In the genomic region with DNA sequence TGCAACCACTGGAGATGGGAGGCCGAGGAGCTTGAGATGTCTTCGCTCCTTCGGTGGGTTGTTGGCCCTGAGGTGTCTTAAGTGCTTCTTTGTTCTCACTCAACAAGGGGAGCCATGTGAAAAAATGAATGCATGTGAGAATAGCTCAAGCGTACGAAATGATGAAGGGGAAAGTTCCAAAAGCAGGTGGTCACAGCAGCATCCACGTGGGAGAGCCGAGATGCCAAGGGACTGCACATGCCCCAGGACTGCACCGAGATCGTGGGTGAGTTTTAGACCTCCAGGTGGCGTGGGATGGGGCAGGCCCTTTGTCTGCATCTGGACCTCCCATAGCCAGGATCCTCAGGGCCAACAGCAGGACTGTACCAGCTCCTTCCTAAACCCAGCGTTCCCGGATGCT, we compare ENCODE assay signal across 25 cellular contexts. TPM values are rescaled to one million over a fixed set of nuclear protein-coding genes. Genes with fewer than 3 reads are reported as not detected.
A peak's percentile ranks its signal among the peaks of the same experiment; 100 is the strongest.
DNase-seq lines count a peak whose midpoint lies in the region; ATAC-seq, FAIRE-seq and TF ChIP-seq lines count a peak whose summit lies in the region.
"Had no signal": no experiment of that assay in that cellular context is flagged by ENCODE, and none has a peak within 500 bp of the region (broad histone marks: within the 10 kb centered on the region; RNA-seq: fewer than 3 reads in every experiment).

No MANE protein-coding gene starts in this region.

- no peaks in the 10 kb centered on the region for H3K9me3 ChIP-seq in HepG2 (ENCODE audit: low read length)
- no peaks in the 10 kb centered on the region for H3K9me3 ChIP-seq in right lobe of liver
- H3K9me3 ChIP-seq in osteoblast (ENCODE audit: low read depth, low read length), result peaks cover 9% of the 10 kb centered on the region
- H3K9me3 ChIP-seq: BE2C had no signal

- H3K9ac ChIP-seq in HepG2 (ENCODE audit: insufficient read depth, low read depth, low read length), result no peak overlapping the region
- H3K9ac ChIP-seq: BLaER1 had no signal

- in situ Hi-C loops in HepG2 (cut with HindIII; ENCODE audit: extremely low pct_ligation_motif_present, low pct_unique_long_range_greater_than_20kb), result no loop called here

- H3K79me2 ChIP-seq in HepG2 (ENCODE audit: insufficient read depth, low read length), result no peaks in the 10 kb centered on the region
- H3K79me2 ChIP-seq in osteoblast (ENCODE audit: insufficient read depth, low read length), result no peaks in the 10 kb centered on the region

- peaks cover 5 to 35% of the 10 kb centered on the region in 2 experiments; a peak in 3 of 5 replicates for H3K27me3 ChIP-seq in HepG2 (ENCODE audit: control insufficient read depth in 1 of 2, insufficient read depth in 2 of 2, low read length in 2 of 2)
- H3K27me3 ChIP-seq in right lobe of liver, result no peaks in the 10 kb centered on the region
- H3K27me3 ChIP-seq in osteoblast (ENCODE audit: insufficient read depth, low read length), result peaks cover 13% of the 10 kb centered on the region

- no peak for TF ChIP-seq CTCF in HepG2 (CRISPR knock-in tag; IDR thresholded peaks at IDR 0.05)
- no peak for TF ChIP-seq CTCF in right lobe of liver (IDR thresholded peaks at IDR 0.05)
- no peak for TF ChIP-seq CTCF in neural crest cell (conservative IDR thresholded peaks at IDR 0.05)
- no peak for TF ChIP-seq CTCF in osteoblast (IDR thresholded peaks at IDR 0.05; ENCODE audit: extremely low read depth, low read depth, low read length)

- POLR2A ChIA-PET in HepG2 (lab: Yijun Ruan, JAX), result no interaction called here

- H4K20me1 ChIP-seq in HepG2 (ENCODE audit: insufficient read depth, low read length) (no peaks in the 10 kb centered on the region), osteoblast (ENCODE audit: insufficient read depth, low read length) (no peaks in the 10 kb centered on the region)

- H3K4me3 ChIP-seq in HepG2 (replicated peaks in 1 of 3; ENCODE audit: insufficient read depth in 1 of 3, low read depth in 2 of 3, low read length in 3 of 3) (no peak overlapping the region), right lobe of liver (no peak overlapping the region), osteoblast (ENCODE audit: insufficient read depth, low read length) (no peak overlapping the region)
- H3K4me3 ChIP-seq: BLaER1 had no signal

- 42% methylated on average over 12 of the region's 12 CpGs for WGBS in HepG2 (ENCODE audit: low lambda C conversion rate)
- WGBS in right lobe of liver (ENCODE audit: insufficient coverage, low coverage, low lambda C conversion rate, missing lambda C conversion rate), result 88% methylated on average over 9 of the region's 12 CpGs

- no peak overlapping the region for H3K4me3 Mint-ChIP-seq in neural crest cell
- H3K4me3 Mint-ChIP-seq: CD4-positive, alpha-beta memory T cell; CD4-positive, CD25-positive, alpha-beta regulatory T cell; CD8-positive, alpha-beta memory T cell had no signal

- peak overlapping the region; percentile 43 for H3K27ac Mint-ChIP-seq in neural crest cell (ENCODE audit: unreplicated experiment)
- H3K27ac Mint-ChIP-seq: CD4-positive, CD25-positive, alpha-beta regulatory T cell; CD8-positive, alpha-beta memory T cell had no signal

- CTCF ChIA-PET in HepG2 (lab: Yijun Ruan, JAX; ENCODE audit: low intra/inter-chr PET ratio, low total read pairs), result no interaction called here

- no peak for TF ChIP-seq EP300 in HepG2 (IDR thresholded peaks at IDR 0.05; ENCODE audit: low read depth in 2 of 2, low read length in 2 of 2)
- no peak for TF ChIP-seq EP300 in HepG2 (CRISPR knock-in tag; IDR thresholded peaks at IDR 0.05; ENCODE audit: borderline replicate concordance)

- no peak for TF ChIP-seq RAD21 in HepG2 (CRISPR knock-in tag; IDR thresholded peaks at IDR 0.05)

- TF ChIP-seq POLR2A in HepG2 (IDR thresholded peaks at IDR 0.05; ENCODE audit: insufficient read depth in 1 of 2, low read depth in 2 of 2, low read length in 2 of 2) (no peak), right lobe of liver (IDR thresholded peaks at IDR 0.05) (no peak), H54 (IDR thresholded peaks at IDR 0.05; ENCODE audit: low read depth, low read length) (no peak)

- FAIRE-seq in HepG2 (lab: Jason Lieb, UNC) (no peak), H54 (lab: Jason Lieb, UNC) (no peak)
- FAIRE-seq: A204.1, D721Med, G401.6, GM12891, GM19239 had no signal

- H3K27ac ChIP-seq in HepG2 (ENCODE audit: extremely low read length, insufficient read depth, low read length) (no peak overlapping the region), right lobe of liver (no peak overlapping the region), osteoblast (ENCODE audit: low read depth, low read length) (no peak overlapping the region)
- H3K27ac ChIP-seq: BLaER1 had no signal

- H3K9me3 Mint-ChIP-seq in neural crest cell, result peaks cover 3% of the 10 kb centered on the region

- peaks cover 11% of the 10 kb centered on the region for H3K4me1 Mint-ChIP-seq in neural crest cell

- H3K4me1 ChIP-seq in HepG2 (ENCODE audit: insufficient read depth, low read length) (no peaks in the 10 kb centered on the region), right lobe of liver (no peaks in the 10 kb centered on the region), osteoblast (ENCODE audit: insufficient read depth, low read length) (no peaks in the 10 kb centered on the region)
- H3K4me1 ChIP-seq: BE2C had no signal

- intact Hi-C loops in HepG2 (cut with micrococcal nuclease; ENCODE audit: unreplicated experiment) (no loop called here), right lobe of liver (cut with DNase I) (no loop called here)

- no peaks in the 10 kb centered on the region for H3K36me3 Mint-ChIP-seq in neural crest cell (ENCODE audit: low read depth)
- H3K36me3 Mint-ChIP-seq: CD4-positive, alpha-beta memory T cell; CD4-positive, CD25-positive, alpha-beta regulatory T cell; CD8-positive, alpha-beta memory T cell had no signal

- H3K36me3 ChIP-seq in HepG2 (replicated peaks in 1 of 2; ENCODE audit: control insufficient read depth in 1 of 2, insufficient read depth in 2 of 2, low read length in 2 of 2) (no peaks in the 10 kb centered on the region), right lobe of liver (no peaks in the 10 kb centered on the region), osteoblast (ENCODE audit: insufficient read depth, low read length) (no peaks in the 10 kb centered on the region)
- H3K36me3 ChIP-seq: BE2C, BLaER1 had no signal

- DNase-seq in HepG2 (ENCODE audit: low spot score) (no peak), right lobe of liver (no peak), neural crest cell (ENCODE audit: low read depth, low spot score) (no peak), osteoblast (ENCODE audit: insufficient read length, low spot score, missing footprints) (peak; percentile 44), inferior parietal cortex (ENCODE audit: extremely low spot score) (no peak), H54 (ENCODE audit: insufficient read length, low spot score) (no peak)
- DNase-seq: 8988T; ACHN; BE2C; C1 segment of cervical spinal cord; CD4-positive, alpha-beta memory T cell; CD4-positive, CD25-positive, alpha-beta regulatory T cell; CD8-positive, alpha-beta memory T cell; COR-L47; DMS79 treated with DMSO at 0.1 percent for 48 hours; GF-D8 had no signal

- H3K27me3 Mint-ChIP-seq in neural crest cell (ENCODE audit: low read depth), result peaks cover 3% of the 10 kb centered on the region

- ATAC-seq in HepG2 (no peak), right lobe of liver (no peak)

- H2AFZ ChIP-seq in HepG2 (ENCODE audit: low read length) (no peak overlapping the region), osteoblast (ENCODE audit: low read length) (no peak overlapping the region)

- BruUV-seq in HepG2 (replicated peaks; lab: Mats Ljungman, UMichigan), result no TSS peak

- H3K4me2 ChIP-seq in HepG2 (ENCODE audit: low read depth, low read length) (no peak overlapping the region), osteoblast (ENCODE audit: insufficient read depth, low read length) (no peak overlapping the region)
- H3K4me2 ChIP-seq: BLaER1 had no signal

TF ChIP-seq in HepG2, 621 proteins besides CTCF, POLR2A, EP300 and RAD21 (continues in another document):
- TF ChIP-seq ELF1 (CRISPR knock-in tag; IDR thresholded peaks at IDR 0.05) (no peak), PPARG (CRISPR knock-in tag; conservative IDR thresholded peaks at IDR 0.05) (no peak)

RNA-seq across cellular contexts. Expression of gene SLC38A8, which starts 8.1 kb away (rescaled TPM):
- 0.24 TPM in 1 of 2 replicates, not detected in the other for total RNA-seq in HepG2 (2016; rRNA removed; fragmentation: Illumina TruSeq; extraction: Trizol)
- total RNA-seq in HepG2 (2016; cell fraction: cytosol; rRNA removed; fragmentation: Illumina TruSeq; extraction: Trizol; ENCODE audit: low read depth), result not detected in 2 replicates
- total RNA-seq in HepG2 (2016; cell fraction: insoluble cytoplasmic fraction; rRNA removed; fragmentation: Illumina TruSeq; extraction: Trizol), result not detected in 2 replicates
- 0.31 TPM in 1 of 2 replicates, not detected in the other for total RNA-seq in HepG2 (2016; cell fraction: membrane; rRNA removed; fragmentation: Illumina TruSeq; extraction: Trizol)
- total RNA-seq in HepG2 (2016; cell fraction: nucleus; rRNA removed; fragmentation: Illumina TruSeq; extraction: Trizol), result not detected in 2 replicates
- polyA plus RNA-seq in HepG2 (2011; rRNA removed), result 0.37 and 0.61 TPM in 2 replicates
- 0.30 and 0.38 TPM in 2 replicates for polyA plus RNA-seq in HepG2 (2011; cell fraction: cytosol; rRNA removed)
- polyA plus RNA-seq in HepG2 (2011; cell fraction: nucleus; rRNA removed), result 0.16 and 0.71 TPM in 2 replicates
- polyA plus RNA-seq in HepG2 (2012), result 0.13 TPM in 1 of 2 replicates, not detected in the other
- polyA plus RNA-seq in HepG2 (2016; cell fraction: cytosol; fragmentation: Illumina TruSeq; extraction: Trizol; ENCODE audit: low read depth), result not detected in 2 replicates
- not detected in 2 replicates for polyA plus RNA-seq in HepG2 (2016; cell fraction: insoluble cytoplasmic fraction; fragmentation: Illumina TruSeq; extraction: Trizol; ENCODE audit: low read depth)
- polyA plus RNA-seq in HepG2 (2016; cell fraction: membrane; fragmentation: Illumina TruSeq; extraction: Trizol; ENCODE audit: low read depth), result not detected in 2 replicates
- polyA plus RNA-seq in HepG2 (2016; cell fraction: nucleus; fragmentation: Illumina TruSeq; extraction: Trizol; ENCODE audit: insufficient read depth, low read depth), result not detected in 2 replicates
- polyA minus RNA-seq in HepG2 (2011; rRNA and poly(A)+ RNA removed; ENCODE audit: low replicate concordance), result 0.36 TPM in 1 of 2 replicates, not detected in the other
- not detected in 2 replicates for polyA minus RNA-seq in HepG2 (2011; cell fraction: cytosol; rRNA and poly(A)+ RNA removed)
- polyA minus RNA-seq in HepG2 (2011; cell fraction: nucleus; rRNA and poly(A)+ RNA removed), result not detected in 2 replicates
- not detected for total RNA-seq in right lobe of liver
- total RNA-seq in neural crest cell, result not detected in 2 replicates
- total RNA-seq in osteoblast, result not detected in 2 replicates
- total RNA-seq: A673; CD4-positive, alpha-beta memory T cell; CD4-positive, CD25-positive, alpha-beta regulatory T cell; CD8-positive, alpha-beta memory T cell had no signal
- polyA plus RNA-seq: AG04450; CD14-positive monocyte; CD4-positive, alpha-beta memory T cell; CD4-positive, CD25-positive, alpha-beta regulatory T cell; CD8-positive, alpha-beta memory T cell had no signal
